1 cellular context compared by ENCODE assay signal in the genomic region with DNA sequence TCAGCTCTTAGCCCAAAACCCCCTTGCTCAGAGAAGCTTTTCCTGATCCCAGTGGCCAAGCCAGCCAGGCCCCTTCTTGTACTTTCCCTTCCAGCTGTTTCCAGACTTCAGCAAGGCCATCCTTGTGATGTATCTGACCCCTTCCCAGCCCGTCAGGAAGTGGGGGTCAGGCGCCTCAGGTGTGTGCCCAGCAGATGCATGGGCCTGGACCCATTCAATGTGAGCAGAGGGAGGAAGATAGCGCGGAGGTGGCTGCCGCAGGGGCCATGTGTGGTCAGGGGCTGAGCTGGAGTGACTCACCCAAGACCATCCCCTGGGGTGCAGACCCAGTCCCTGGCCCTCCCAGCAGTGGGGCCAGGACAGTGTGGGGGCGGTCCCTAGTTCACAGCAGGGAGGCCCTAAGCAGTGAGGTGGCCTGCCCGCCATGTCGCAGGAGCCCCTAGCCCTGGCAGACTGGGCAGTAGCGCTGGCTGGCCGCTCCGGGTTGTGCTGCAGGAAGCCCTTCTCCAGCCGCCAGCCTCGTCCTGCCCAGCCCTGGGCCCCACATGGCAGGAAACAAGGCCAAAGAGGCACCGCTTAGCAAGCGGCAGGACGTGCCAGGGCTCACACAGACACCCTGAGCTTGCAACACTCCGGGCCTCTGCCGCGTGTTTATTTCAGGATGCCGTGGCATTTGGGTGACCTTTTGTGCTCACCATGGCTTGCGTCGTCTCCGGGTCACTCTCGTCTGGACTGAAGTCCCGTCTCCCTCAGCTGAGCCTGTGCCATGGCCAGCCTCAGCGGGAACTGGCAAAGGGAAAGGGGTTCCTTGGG.
TF ChIP-seq lines count a peak whose summit lies in the region.

No MANE protein-coding gene starts in this region.

TF ChIP-seq in HepG2, 621 proteins besides CTCF, POLR2A, EP300 and RAD21 (continued from another document and continues in another):
- peak; percentile 92 for TF ChIP-seq ZFX (CRISPR knock-in tag; IDR thresholded peaks at IDR 0.05; ENCODE audit: low read depth)
- TF ChIP-seq ZBTB8A (CRISPR knock-in tag; IDR thresholded peaks at IDR 0.05; ENCODE audit: borderline replicate concordance, low read depth) = no peak
- peak; percentile 50; the same call in 1 of the 2 replicates for TF ChIP-seq ISL2 (CRISPR knock-in tag; IDR thresholded peaks at IDR 0.05)
- TF ChIP-seq ZNF354B (CRISPR knock-in tag; IDR thresholded peaks at IDR 0.05) = peak; percentile 56; the same call in 1 of the 2 replicates
- TF ChIP-seq, protein P1, sequence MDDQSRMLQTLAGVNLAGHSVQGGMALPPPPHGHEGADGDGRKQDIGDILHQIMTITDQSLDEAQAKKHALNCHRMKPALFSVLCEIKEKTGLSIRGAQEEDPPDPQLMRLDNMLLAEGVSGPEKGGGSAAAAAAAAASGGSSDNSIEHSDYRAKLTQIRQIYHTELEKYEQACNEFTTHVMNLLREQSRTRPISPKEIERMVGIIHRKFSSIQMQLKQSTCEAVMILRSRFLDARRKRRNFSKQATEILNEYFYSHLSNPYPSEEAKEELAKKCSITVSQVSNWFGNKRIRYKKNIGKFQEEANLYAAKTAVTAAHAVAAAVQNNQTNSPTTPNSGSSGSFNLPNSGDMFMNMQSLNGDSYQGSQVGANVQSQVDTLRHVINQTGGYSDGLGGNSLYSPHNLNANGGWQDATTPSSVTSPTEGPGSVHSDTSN (CRISPR knock-in tag; IDR thresholded peaks at IDR 0.05; ENCODE audit: borderline replicate concordance) = no peak
- no peak for TF ChIP-seq ZNF703 (CRISPR knock-in tag; IDR thresholded peaks at IDR 0.05; ENCODE audit: borderline replicate concordance)
- TF ChIP-seq ZNF24 (IDR thresholded peaks at IDR 0.05) = no peak
- peak; percentile 53; the same call in 1 of the 2 replicates for TF ChIP-seq ZNF879 (CRISPR knock-in tag; IDR thresholded peaks at IDR 0.05)
- peak; percentile 52; the same call in 1 of the 2 replicates for TF ChIP-seq NFYC (CRISPR knock-in tag; IDR thresholded peaks at IDR 0.05)
- TF ChIP-seq SRSF1 (optimal IDR thresholded peaks at IDR 0.05; ENCODE audit: low read depth, low read length) = no peak
- no peak for TF ChIP-seq ZIK1 (CRISPR knock-in tag; IDR thresholded peaks at IDR 0.05; ENCODE audit: borderline replicate concordance, low read depth)
- TF ChIP-seq NFYB (CRISPR knock-in tag; IDR thresholded peaks at IDR 0.05) = no peak
- TF ChIP-seq MED8 (CRISPR knock-in tag; IDR thresholded peaks at IDR 0.05; ENCODE audit: insufficient replicate concordance) = peak; percentile 88
- peak; percentile 79 for TF ChIP-seq ZNF296 (CRISPR knock-in tag; conservative IDR thresholded peaks at IDR 0.05)
- peak; percentile 47; the same call in 1 of the 2 replicates for TF ChIP-seq EED (CRISPR knock-in tag; IDR thresholded peaks at IDR 0.05)
- no peak for TF ChIP-seq SMARCE1 (IDR thresholded peaks at IDR 0.05; ENCODE audit: borderline replicate concordance)
- TF ChIP-seq, protein P2, sequence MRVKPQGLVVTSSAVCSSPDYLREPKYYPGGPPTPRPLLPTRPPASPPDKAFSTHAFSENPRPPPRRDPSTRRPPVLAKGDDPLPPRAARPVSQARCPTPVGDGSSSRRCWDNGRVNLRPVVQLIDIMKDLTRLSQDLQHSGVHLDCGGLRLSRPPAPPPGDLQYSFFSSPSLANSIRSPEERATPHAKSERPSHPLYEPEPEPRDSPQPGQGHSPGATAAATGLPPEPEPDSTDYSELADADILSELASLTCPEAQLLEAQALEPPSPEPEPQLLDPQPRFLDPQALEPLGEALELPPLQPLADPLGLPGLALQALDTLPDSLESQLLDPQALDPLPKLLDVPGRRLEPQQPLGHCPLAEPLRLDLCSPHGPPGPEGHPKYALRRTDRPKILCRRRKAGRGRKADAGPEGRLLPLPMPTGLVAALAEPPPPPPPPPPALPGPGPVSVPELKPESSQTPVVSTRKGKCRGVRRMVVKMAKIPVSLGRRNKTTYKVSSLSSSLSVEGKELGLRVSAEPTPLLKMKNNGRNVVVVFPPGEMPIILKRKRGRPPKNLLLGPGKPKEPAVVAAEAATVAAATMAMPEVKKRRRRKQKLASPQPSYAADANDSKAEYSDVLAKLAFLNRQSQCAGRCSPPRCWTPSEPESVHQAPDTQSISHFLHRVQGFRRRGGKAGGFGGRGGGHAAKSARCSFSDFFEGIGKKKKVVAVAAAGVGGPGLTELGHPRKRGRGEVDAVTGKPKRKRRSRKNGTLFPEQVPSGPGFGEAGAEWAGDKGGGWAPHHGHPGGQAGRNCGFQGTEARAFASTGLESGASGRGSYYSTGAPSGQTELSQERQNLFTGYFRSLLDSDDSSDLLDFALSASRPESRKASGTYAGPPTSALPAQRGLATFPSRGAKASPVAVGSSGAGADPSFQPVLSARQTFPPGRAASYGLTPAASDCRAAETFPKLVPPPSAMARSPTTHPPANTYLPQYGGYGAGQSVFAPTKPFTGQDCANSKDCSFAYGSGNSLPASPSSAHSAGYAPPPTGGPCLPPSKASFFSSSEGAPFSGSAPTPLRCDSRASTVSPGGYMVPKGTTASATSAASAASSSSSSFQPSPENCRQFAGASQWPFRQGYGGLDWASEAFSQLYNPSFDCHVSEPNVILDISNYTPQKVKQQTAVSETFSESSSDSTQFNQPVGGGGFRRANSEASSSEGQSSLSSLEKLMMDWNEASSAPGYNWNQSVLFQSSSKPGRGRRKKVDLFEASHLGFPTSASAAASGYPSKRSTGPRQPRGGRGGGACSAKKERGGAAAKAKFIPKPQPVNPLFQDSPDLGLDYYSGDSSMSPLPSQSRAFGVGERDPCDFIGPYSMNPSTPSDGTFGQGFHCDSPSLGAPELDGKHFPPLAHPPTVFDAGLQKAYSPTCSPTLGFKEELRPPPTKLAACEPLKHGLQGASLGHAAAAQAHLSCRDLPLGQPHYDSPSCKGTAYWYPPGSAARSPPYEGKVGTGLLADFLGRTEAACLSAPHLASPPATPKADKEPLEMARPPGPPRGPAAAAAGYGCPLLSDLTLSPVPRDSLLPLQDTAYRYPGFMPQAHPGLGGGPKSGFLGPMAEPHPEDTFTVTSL (CRISPR knock-in tag; IDR thresholded peaks at IDR 0.05; ENCODE audit: borderline replicate concordance) = peak; percentile 66; the same call in 1 of the 2 replicates
- TF ChIP-seq ZNF432 (CRISPR knock-in tag; IDR thresholded peaks at IDR 0.05; ENCODE audit: borderline replicate concordance) = no peak
- no peak for TF ChIP-seq SMAD9 (CRISPR knock-in tag; IDR thresholded peaks at IDR 0.05)
- no peak for TF ChIP-seq TBP (CRISPR knock-in tag; IDR thresholded peaks at IDR 0.05)
- TF ChIP-seq ZNF143 (CRISPR knock-in tag; IDR thresholded peaks at IDR 0.05) = no peak
- TF ChIP-seq, protein P3, sequence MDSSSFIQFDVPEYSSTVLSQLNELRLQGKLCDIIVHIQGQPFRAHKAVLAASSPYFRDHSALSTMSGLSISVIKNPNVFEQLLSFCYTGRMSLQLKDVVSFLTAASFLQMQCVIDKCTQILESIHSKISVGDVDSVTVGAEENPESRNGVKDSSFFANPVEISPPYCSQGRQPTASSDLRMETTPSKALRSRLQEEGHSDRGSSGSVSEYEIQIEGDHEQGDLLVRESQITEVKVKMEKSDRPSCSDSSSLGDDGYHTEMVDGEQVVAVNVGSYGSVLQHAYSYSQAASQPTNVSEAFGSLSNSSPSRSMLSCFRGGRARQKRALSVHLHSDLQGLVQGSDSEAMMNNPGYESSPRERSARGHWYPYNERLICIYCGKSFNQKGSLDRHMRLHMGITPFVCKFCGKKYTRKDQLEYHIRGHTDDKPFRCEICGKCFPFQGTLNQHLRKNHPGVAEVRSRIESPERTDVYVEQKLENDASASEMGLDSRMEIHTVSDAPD (CRISPR knock-in tag; IDR thresholded peaks at IDR 0.05) = peak; percentile 76
- TF ChIP-seq KLF16 (CRISPR knock-in tag; IDR thresholded peaks at IDR 0.05) = peak in 1 of 2 experiments; percentile 51; a peak in 1 of 4 replicates
- TF ChIP-seq GTF2F1 (IDR thresholded peaks at IDR 0.05; ENCODE audit: low read length) = no peak
- peak; percentile 91 for TF ChIP-seq ZNF605 (CRISPR knock-in tag; IDR thresholded peaks at IDR 0.05)
- TF ChIP-seq, protein P4, sequence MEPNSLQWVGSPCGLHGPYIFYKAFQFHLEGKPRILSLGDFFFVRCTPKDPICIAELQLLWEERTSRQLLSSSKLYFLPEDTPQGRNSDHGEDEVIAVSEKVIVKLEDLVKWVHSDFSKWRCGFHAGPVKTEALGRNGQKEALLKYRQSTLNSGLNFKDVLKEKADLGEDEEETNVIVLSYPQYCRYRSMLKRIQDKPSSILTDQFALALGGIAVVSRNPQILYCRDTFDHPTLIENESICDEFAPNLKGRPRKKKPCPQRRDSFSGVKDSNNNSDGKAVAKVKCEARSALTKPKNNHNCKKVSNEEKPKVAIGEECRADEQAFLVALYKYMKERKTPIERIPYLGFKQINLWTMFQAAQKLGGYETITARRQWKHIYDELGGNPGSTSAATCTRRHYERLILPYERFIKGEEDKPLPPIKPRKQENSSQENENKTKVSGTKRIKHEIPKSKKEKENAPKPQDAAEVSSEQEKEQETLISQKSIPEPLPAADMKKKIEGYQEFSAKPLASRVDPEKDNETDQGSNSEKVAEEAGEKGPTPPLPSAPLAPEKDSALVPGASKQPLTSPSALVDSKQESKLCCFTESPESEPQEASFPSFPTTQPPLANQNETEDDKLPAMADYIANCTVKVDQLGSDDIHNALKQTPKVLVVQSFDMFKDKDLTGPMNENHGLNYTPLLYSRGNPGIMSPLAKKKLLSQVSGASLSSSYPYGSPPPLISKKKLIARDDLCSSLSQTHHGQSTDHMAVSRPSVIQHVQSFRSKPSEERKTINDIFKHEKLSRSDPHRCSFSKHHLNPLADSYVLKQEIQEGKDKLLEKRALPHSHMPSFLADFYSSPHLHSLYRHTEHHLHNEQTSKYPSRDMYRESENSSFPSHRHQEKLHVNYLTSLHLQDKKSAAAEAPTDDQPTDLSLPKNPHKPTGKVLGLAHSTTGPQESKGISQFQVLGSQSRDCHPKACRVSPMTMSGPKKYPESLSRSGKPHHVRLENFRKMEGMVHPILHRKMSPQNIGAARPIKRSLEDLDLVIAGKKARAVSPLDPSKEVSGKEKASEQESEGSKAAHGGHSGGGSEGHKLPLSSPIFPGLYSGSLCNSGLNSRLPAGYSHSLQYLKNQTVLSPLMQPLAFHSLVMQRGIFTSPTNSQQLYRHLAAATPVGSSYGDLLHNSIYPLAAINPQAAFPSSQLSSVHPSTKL (CRISPR knock-in tag; IDR thresholded peaks at IDR 0.05) = peak; percentile 90
- TF ChIP-seq HOXA9 (CRISPR knock-in tag; IDR thresholded peaks at IDR 0.05; ENCODE audit: borderline replicate concordance) = no peak
- TF ChIP-seq ZNF282 (IDR thresholded peaks at IDR 0.05; ENCODE audit: partially characterized antibody) = no peak
- TF ChIP-seq ZNF260 (CRISPR knock-in tag; IDR thresholded peaks at IDR 0.05; ENCODE audit: borderline replicate concordance, low read depth) = no peak
- TF ChIP-seq PLRG1 (conservative IDR thresholded peaks at IDR 0.05) = no peak
- peak; percentile 85 for TF ChIP-seq RCOR2 (CRISPR knock-in tag; IDR thresholded peaks at IDR 0.05)
- TF ChIP-seq HNRNPK (IDR thresholded peaks at IDR 0.05; ENCODE audit: low read depth, low read length, poor library complexity, severe bottlenecking) = no peak
- TF ChIP-seq, protein P5, sequence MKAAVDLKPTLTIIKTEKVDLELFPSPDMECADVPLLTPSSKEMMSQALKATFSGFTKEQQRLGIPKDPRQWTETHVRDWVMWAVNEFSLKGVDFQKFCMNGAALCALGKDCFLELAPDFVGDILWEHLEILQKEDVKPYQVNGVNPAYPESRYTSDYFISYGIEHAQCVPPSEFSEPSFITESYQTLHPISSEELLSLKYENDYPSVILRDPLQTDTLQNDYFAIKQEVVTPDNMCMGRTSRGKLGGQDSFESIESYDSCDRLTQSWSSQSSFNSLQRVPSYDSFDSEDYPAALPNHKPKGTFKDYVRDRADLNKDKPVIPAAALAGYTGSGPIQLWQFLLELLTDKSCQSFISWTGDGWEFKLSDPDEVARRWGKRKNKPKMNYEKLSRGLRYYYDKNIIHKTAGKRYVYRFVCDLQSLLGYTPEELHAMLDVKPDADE (CRISPR knock-in tag; IDR thresholded peaks at IDR 0.05) = no peak
- 0 out of 2 replicates have a peak, but pooled peaks have one; percentile 24 for TF ChIP-seq CHD2 (IDR thresholded peaks at IDR 0.05; ENCODE audit: low read depth, low read length)
- TF ChIP-seq, protein P6, sequence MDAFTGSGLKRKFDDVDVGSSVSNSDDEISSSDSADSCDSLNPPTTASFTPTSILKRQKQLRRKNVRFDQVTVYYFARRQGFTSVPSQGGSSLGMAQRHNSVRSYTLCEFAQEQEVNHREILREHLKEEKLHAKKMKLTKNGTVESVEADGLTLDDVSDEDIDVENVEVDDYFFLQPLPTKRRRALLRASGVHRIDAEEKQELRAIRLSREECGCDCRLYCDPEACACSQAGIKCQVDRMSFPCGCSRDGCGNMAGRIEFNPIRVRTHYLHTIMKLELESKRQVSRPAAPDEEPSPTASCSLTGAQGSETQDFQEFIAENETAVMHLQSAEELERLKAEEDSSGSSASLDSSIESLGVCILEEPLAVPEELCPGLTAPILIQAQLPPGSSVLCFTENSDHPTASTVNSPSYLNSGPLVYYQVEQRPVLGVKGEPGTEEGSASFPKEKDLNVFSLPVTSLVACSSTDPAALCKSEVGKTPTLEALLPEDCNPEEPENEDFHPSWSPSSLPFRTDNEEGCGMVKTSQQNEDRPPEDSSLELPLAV (CRISPR knock-in tag; conservative IDR thresholded peaks at IDR 0.05; ENCODE audit: low read depth) = no peak
- TF ChIP-seq NRL (CRISPR knock-in tag; IDR thresholded peaks at IDR 0.05; ENCODE audit: borderline replicate concordance) = 0 out of 2 replicates have a peak, but pooled peaks have one; percentile 57
- TF ChIP-seq ZFP90 (CRISPR knock-in tag; IDR thresholded peaks at IDR 0.05; ENCODE audit: borderline replicate concordance) = peak; percentile 71; the same call in 1 of the 2 replicates
- no peak for TF ChIP-seq ZNF33B (CRISPR knock-in tag; IDR thresholded peaks at IDR 0.05)
- TF ChIP-seq ZNF367 (CRISPR knock-in tag; IDR thresholded peaks at IDR 0.05; ENCODE audit: borderline replicate concordance) = no peak
- peak; percentile 84 for TF ChIP-seq ZNF431 (CRISPR knock-in tag; IDR thresholded peaks at IDR 0.05; ENCODE audit: borderline replicate concordance, low read depth)
- no peak for TF ChIP-seq KDM1A (CRISPR knock-in tag; IDR thresholded peaks at IDR 0.05)
- TF ChIP-seq ZNF337 (CRISPR knock-in tag; IDR thresholded peaks at IDR 0.05; ENCODE audit: borderline replicate concordance, low read depth) = peak; percentile 88; the same call in 1 of the 2 replicates
- no peak for TF ChIP-seq ZNF672 (CRISPR knock-in tag; IDR thresholded peaks at IDR 0.05)
- TF ChIP-seq NFE2 (CRISPR knock-in tag; IDR thresholded peaks at IDR 0.05) = no peak
